Comparison of ENCODE assay signal across 11 cellular contexts in genomic region chr21:34375619-34375972, GRCh38. TPM values are rescaled to one million over a fixed set of nuclear protein-coding genes. Genes with fewer than 3 reads are reported as not detected.
A peak's percentile ranks its signal among the peaks of the same experiment; 100 is the strongest.
DNase-seq lines count a peak whose midpoint lies in the region; ATAC-seq and TF ChIP-seq lines count a peak whose summit lies in the region.
"Not testable (repeated sequence)": the region's sequence is repeated elsewhere in the genome, so short reads cannot be mapped to it uniquely, and the experiment has no call there.
"Had no signal": no experiment of that assay in that cellular context is flagged by ENCODE, and none has a peak within 500 bp of the region (broad histone marks: within the 10 kb centered on the region; RNA-seq: fewer than 3 reads in every experiment).

No MANE protein-coding gene starts in this region.

- H3K4me3 Mint-ChIP-seq in activated naive CD8-positive, alpha-beta T cell treated with anti-CD3 and anti-CD28 coated beads, Interleukin-2, amount 10 ng/mL, durations not matched to agents 7 days and 5 days: not testable (repeated sequence)

- no CpG with 5 or more reads among the region's 33 CpGs for WGBS in upper lobe of left lung, 2 donors

- intact Hi-C loops in left lung (cut with DNase I): not testable (repeated sequence)

- H3K4me3 ChIP-seq in left lung, upper lobe of left lung: not testable (repeated sequence)

- H3K9me3 Mint-ChIP-seq in activated naive CD8-positive, alpha-beta T cell treated with anti-CD3 and anti-CD28 coated beads, Interleukin-2, amount 10 ng/mL, durations not matched to agents 7 days and 5 days: not testable (repeated sequence)

- TF ChIP-seq CTCF in left lung (IDR thresholded peaks at IDR 0.05); upper lobe of left lung (IDR thresholded peaks at IDR 0.05): not testable (repeated sequence)

- ATAC-seq in GM18861 (IDR thresholded peaks at IDR 0.05; ENCODE audit: unreplicated experiment): peak; percentile 52
- ATAC-seq in GM21360 (IDR thresholded peaks at IDR 0.05; ENCODE audit: unreplicated experiment): peak; percentile 54
- ATAC-seq in HG02623 (IDR thresholded peaks at IDR 0.05; ENCODE audit: unreplicated experiment): peak; percentile 56
- ATAC-seq in HG03095 (IDR thresholded peaks at IDR 0.05; ENCODE audit: unreplicated experiment): peak; percentile 46
- ATAC-seq in HG03565 (IDR thresholded peaks at IDR 0.05; ENCODE audit: unreplicated experiment): peak; percentile 24
- ATAC-seq in activated naive CD8-positive, alpha-beta T cell treated with anti-CD3 and anti-CD28 coated beads, Interleukin-2, amount 10 ng/mL, durations not matched to agents 7 days and 5 days (ENCODE audit: low read depth): peak; percentile 77
- ATAC-seq in left lung: peak; percentile 68
- peak; percentile 82 to 83 for ATAC-seq in upper lobe of left lung (ENCODE audit: low FRiP score in 2 of 2)

- not testable (repeated sequence) for H3K9me3 ChIP-seq in left lung, upper lobe of left lung

- H3K4me1 ChIP-seq in left lung, upper lobe of left lung: not testable (repeated sequence)

- not testable (repeated sequence) for TF ChIP-seq EP300 in upper lobe of left lung (IDR thresholded peaks at IDR 0.05)

- POLR2A ChIA-PET in activated naive CD8-positive, alpha-beta T cell treated with anti-CD3 and anti-CD28 coated beads, Interleukin-2, amount 10 ng/mL, durations not matched to agents 7 days and 5 days (lab: Charles Lee): not testable (repeated sequence)

- not testable (repeated sequence) for H3K27ac Mint-ChIP-seq in activated naive CD8-positive, alpha-beta T cell treated with anti-CD3 and anti-CD28 coated beads, Interleukin-2, amount 10 ng/mL, durations not matched to agents 7 days and 5 days

- DNase-seq in activated naive CD8-positive, alpha-beta T cell treated with anti-CD3 and anti-CD28 coated beads, Interleukin-2, amount 10 ng/mL, durations not matched to agents 7 days and 5 days; left lung; upper lobe of left lung: not testable (repeated sequence)

- H3K36me3 ChIP-seq in left lung, upper lobe of left lung: not testable (repeated sequence)

- not testable (repeated sequence) for H3K27ac ChIP-seq in left lung, upper lobe of left lung

- H3K4me1 Mint-ChIP-seq in activated naive CD8-positive, alpha-beta T cell treated with anti-CD3 and anti-CD28 coated beads, Interleukin-2, amount 10 ng/mL, durations not matched to agents 7 days and 5 days: not testable (repeated sequence)

- TF ChIP-seq POLR2A in upper lobe of left lung (IDR thresholded peaks at IDR 0.05): not testable (repeated sequence)

- not testable (repeated sequence) for H3K27me3 Mint-ChIP-seq in activated naive CD8-positive, alpha-beta T cell treated with anti-CD3 and anti-CD28 coated beads, Interleukin-2, amount 10 ng/mL, durations not matched to agents 7 days and 5 days

- H3K36me3 Mint-ChIP-seq in activated naive CD8-positive, alpha-beta T cell treated with anti-CD3 and anti-CD28 coated beads, Interleukin-2, amount 10 ng/mL, durations not matched to agents 7 days and 5 days: not testable (repeated sequence)

- H3K27me3 ChIP-seq in left lung, upper lobe of left lung: not testable (repeated sequence)

RNA-seq across cellular contexts. Expression of gene SMIM11, which starts 0.3 kb away (rescaled TPM):
- total RNA-seq in activated naive CD8-positive, alpha-beta T cell treated with anti-CD3 and anti-CD28 coated beads, Interleukin-2, amount 10 ng/mL, durations not matched to agents 7 days and 5 days: 10 to 100 TPM; 13.0 to 19.8 TPM
- 1 to 10 TPM; 3.1 to 5.7 TPM for total RNA-seq in left lung
- total RNA-seq in upper lobe of left lung: 10 to 100 TPM in 2 of 6 donors, 1 to 10 TPM in 4; 3.0 to 21.6 (median 8.0) TPM

RNA-seq across cellular contexts. Expression of gene KCNE2, which starts 11.8 kb away (rescaled TPM):
- not detected for total RNA-seq in activated naive CD8-positive, alpha-beta T cell treated with anti-CD3 and anti-CD28 coated beads, Interleukin-2, amount 10 ng/mL, durations not matched to agents 7 days and 5 days
- total RNA-seq in left lung (not detected), upper lobe of left lung (not detected)
- total RNA-seq: RPMI7951 had no signal

RNA-seq across cellular contexts. Expression of gene SMIM34, which starts 48.2 kb away (rescaled TPM):
- not detected for total RNA-seq in activated naive CD8-positive, alpha-beta T cell treated with anti-CD3 and anti-CD28 coated beads, Interleukin-2, amount 10 ng/mL, durations not matched to agents 7 days and 5 days
- total RNA-seq in left lung (under 1 TPM in 1 of 2 donors, not detected in 1; 0.81 TPM), upper lobe of left lung (1 to 10 TPM in 2 of 6 donors, under 1 TPM in 3, not detected in 1; 0.24 to 5.2 (median 0.61) TPM)
- total RNA-seq: breast epithelium, fibroblast of lung, RPMI7951 had no signal

Comparison
In these comparisons a context has a peak if more than half of its experiments do, and no peak if none do; other contexts are left out.
1. ATAC-seq: peak in every context shown above with its lines; median percentile 82 in upper lobe of left lung; 77 in activated naive CD8-positive, alpha-beta T cell treated with anti-CD3 and anti-CD28 coated beads, Interleukin-2, amount 10 ng/mL, durations not matched to agents 7 days and 5 days; 68 in left lung; 56 in HG02623; 54 in GM21360; 52 in GM18861; 46 in HG03095; 24 in HG03565.